1 cellular context compared by ENCODE assay signal in genomic region chr4:169485791-169486742, GRCh38.
TF ChIP-seq lines count a peak whose summit lies in the region.

No MANE protein-coding gene starts in this region.

TF ChIP-seq in GM23338, 12 proteins besides CTCF, POLR2A, EP300 and RAD21 (continued from another document):
- TF ChIP-seq ZNF462 (CRISPR knock-in tag; IDR thresholded peaks at IDR 0.05) (no peak), ZNF331 (CRISPR knock-in tag; IDR thresholded peaks at IDR 0.05; ENCODE audit: low read depth) (no peak), JUNB (IDR thresholded peaks at IDR 0.05; ENCODE audit: unreplicated experiment) (no peak), POLR2AphosphoS5 (IDR thresholded peaks at IDR 0.05; ENCODE audit: low read depth) (no peak), ETS1 (IDR thresholded peaks at IDR 0.05) (no peak)
TF ChIP-seq in GM23338: peak in this region for 0.
